In the genomic region with DNA sequence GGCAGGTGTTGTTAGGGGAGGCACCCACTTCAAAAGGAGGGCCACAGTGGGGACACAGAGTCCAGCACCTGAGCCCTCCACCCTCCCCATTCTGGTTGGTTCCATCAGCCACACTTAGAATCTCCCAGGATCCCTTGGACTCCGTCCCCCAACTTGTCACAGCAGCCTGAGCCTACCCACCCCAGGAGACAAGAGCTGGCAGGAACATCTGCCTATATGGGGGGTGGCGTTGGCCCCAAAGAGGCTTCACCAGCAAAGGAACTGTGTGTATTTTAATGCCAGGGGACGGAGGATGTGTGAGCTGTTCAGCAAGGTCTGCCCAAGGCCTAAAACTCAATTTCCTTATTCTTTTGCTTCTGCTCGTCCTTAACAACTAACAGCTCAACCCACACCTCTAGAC, we compare ENCODE assay signal across 13 cellular contexts.
"Had no signal": no experiment of that assay in that cellular context is flagged by ENCODE, and none has a peak within 500 bp of the region (broad histone marks: within the 10 kb centered on the region; RNA-seq: fewer than 3 reads in every experiment).

No MANE protein-coding gene starts in this region.

- H3K36me3 Mint-ChIP-seq: stimulated activated memory B cell treated with anti-CD40 and anti-IgM and Interleukin-4, amounts not matched to agents 10 μg/mL and 1 μg/mL and 100 μg/mL, for 72 hours had no signal

- H3K4me1 Mint-ChIP-seq: neural progenitor cell; stimulated activated memory B cell treated with anti-CD40 and anti-IgM and Interleukin-4, amounts not matched to agents 10 μg/mL and 1 μg/mL and 100 μg/mL, for 72 hours had no signal

- H3K27ac ChIP-seq: cardiac muscle cell, neural progenitor cell had no signal

- H3K9me3 Mint-ChIP-seq: dendritic cell treated with granulocyte-macrophage colony-stimulating factor and Interleukin-4, amounts not matched to agents 40 ng/mL and 50 ng/mL, for 4 days had no signal

- H3K27me3 ChIP-seq: cardiac muscle cell, heart right ventricle, left lung, neural progenitor cell had no signal

- H3K4me3 ChIP-seq: cardiac muscle cell, heart right ventricle, left lung, neural progenitor cell, smooth muscle cell had no signal

- DNase-seq: activated CD8-positive, alpha-beta memory T cell treated with anti-CD3 and anti-CD28 coated beads, Interleukin-2, amount 50 U/mL, for 4 hours; activated CD8-positive, alpha-beta T cell treated with anti-CD3 and anti-CD28 coated beads for 36 hours; activated naive CD4-positive, alpha-beta T cell; heart right ventricle; islet precursor cell; left lung; right cardiac atrium; T-helper 9 cell had no signal

- H3K4me3 Mint-ChIP-seq: activated CD8-positive, alpha-beta T cell treated with anti-CD3 and anti-CD28 coated beads for 36 hours; dendritic cell treated with granulocyte-macrophage colony-stimulating factor and Interleukin-4, amounts not matched to agents 40 ng/mL and 50 ng/mL, for 4 days; neural progenitor cell; stimulated activated memory B cell treated with anti-CD40 and anti-IgM and Interleukin-4, amounts not matched to agents 10 μg/mL and 1 μg/mL and 100 μg/mL, for 72 hours had no signal

- ATAC-seq: activated CD8-positive, alpha-beta T cell treated with anti-CD3 and anti-CD28 coated beads for 36 hours; heart right ventricle; left lung; right cardiac atrium; stimulated activated memory B cell treated with anti-CD40 and anti-IgM and Interleukin-4, amounts not matched to agents 10 μg/mL and 1 μg/mL and 100 μg/mL, for 72 hours had no signal

- H3K36me3 ChIP-seq: neural progenitor cell had no signal

- H3K4me1 ChIP-seq: heart right ventricle, left lung, neural progenitor cell had no signal

- H3K27me3 Mint-ChIP-seq: activated CD8-positive, alpha-beta T cell treated with anti-CD3 and anti-CD28 coated beads for 36 hours; dendritic cell treated with granulocyte-macrophage colony-stimulating factor and Interleukin-4, amounts not matched to agents 40 ng/mL and 50 ng/mL, for 4 days; stimulated activated memory B cell treated with anti-CD40 and anti-IgM and Interleukin-4, amounts not matched to agents 10 μg/mL and 1 μg/mL and 100 μg/mL, for 72 hours had no signal

- H3K27ac Mint-ChIP-seq: activated CD8-positive, alpha-beta T cell treated with anti-CD3 and anti-CD28 coated beads for 36 hours; dendritic cell treated with granulocyte-macrophage colony-stimulating factor and Interleukin-4, amounts not matched to agents 40 ng/mL and 50 ng/mL, for 4 days; stimulated activated memory B cell treated with anti-CD40 and anti-IgM and Interleukin-4, amounts not matched to agents 10 μg/mL and 1 μg/mL and 100 μg/mL, for 72 hours had no signal
